Comparison of ENCODE assay signal across 21 cellular contexts in genomic region chr5:172864161-172864560, GRCh38. TPM values are rescaled to one million over a fixed set of nuclear protein-coding genes. Genes with fewer than 3 reads are reported as not detected.
A peak's percentile ranks its signal among the peaks of the same experiment; 100 is the strongest.
DNase-seq lines count a peak whose midpoint lies in the region; ATAC-seq and TF ChIP-seq lines count a peak whose summit lies in the region.
"Had no signal": no experiment of that assay in that cellular context is flagged by ENCODE, and none has a peak within 500 bp of the region (broad histone marks: within the 10 kb centered on the region; RNA-seq: fewer than 3 reads in every experiment).

No MANE protein-coding gene starts in this region.

- H2BK12ac ChIP-seq in trophoblast cell (ENCODE audit: low read length): no peak overlapping the region

- ATAC-seq in HG02981 (IDR thresholded peaks at IDR 0.05; ENCODE audit: unreplicated experiment) (no peak), upper lobe of left lung (ENCODE audit: low FRiP score in 2 of 2) (no peak)
- ATAC-seq: GM23338 had no signal

- no peaks in the 10 kb centered on the region for H3K9me3 Mint-ChIP-seq in MCF 10A (ENCODE audit: unreplicated experiment)
- H3K9me3 Mint-ChIP-seq: CD8-positive, alpha-beta memory T cell; GM23338 had no signal

- intact Hi-C loops in MCF 10A (cut with micrococcal nuclease) (no loop called here), mammary epithelial cell (cut with micrococcal nuclease) (no loop called here), adrenal gland (cut with DNase I) (no loop called here), vagina (cut with DNase I) (no loop called here)

- no peak overlapping the region for H3K14ac ChIP-seq in trophoblast cell (ENCODE audit: low read length)

- DNase-seq in MCF 10A (ENCODE audit: unreplicated experiment) (no peak), mammary epithelial cell (no peak), adrenal gland (no peak), trophoblast cell (peak; percentile 54 to 67), vagina (ENCODE audit: extremely low spot score in 2 of 2) (no peak), glomerular visceral epithelial cell (ENCODE audit: extremely low spot score) (no peak), upper lobe of left lung (no peak)
- DNase-seq: AML-193; CD8-positive, alpha-beta memory T cell; KG1; NCI-H1092 treated with DMSO at 0.1 percent for 48 hours; NCI-H1436 treated with DMSO at 0.1 percent for 48 hours; NCI-H1930; NCI-H69; PC-9; SJCRH30 had no signal

- H3K4me2 ChIP-seq in mammary epithelial cell (ENCODE audit: insufficient read depth, low read depth, low read length) (no peak overlapping the region), trophoblast cell (ENCODE audit: low read length) (no peak overlapping the region)
- H3K4me2 ChIP-seq: GM23338, PC-9 had no signal

- peaks cover 27% of the 10 kb centered on the region for H3K36me3 Mint-ChIP-seq in MCF 10A (ENCODE audit: insufficient read depth, unreplicated experiment)

- POLR2A ChIA-PET in MCF 10A (lab: Yijun Ruan, JAX): interaction anchor here (0.8 to 19.9 kb wide), 2 partner anchors 64 to 92 kb away, joined by 3 to 431 read pairs; partner anchors contain the start of gene DUSP1

- TF ChIP-seq EP300 in upper lobe of left lung (IDR thresholded peaks at IDR 0.05): no peak

- no peaks in the 10 kb centered on the region for H3K27me3 Mint-ChIP-seq in MCF 10A (ENCODE audit: insufficient read depth, unreplicated experiment)
- H3K27me3 Mint-ChIP-seq: CD8-positive, alpha-beta memory T cell had no signal

- no peak overlapping the region for H4K8ac ChIP-seq in trophoblast cell (ENCODE audit: low read depth, low read length)

- H3K27ac ChIP-seq in mammary epithelial cell (ENCODE audit: insufficient read depth, low read depth, low read length): no peak overlapping the region
- H3K27ac ChIP-seq in adrenal gland: peak overlapping the region in 4 of 5 donors; percentile 34 to 99 (median 88)
- H3K27ac ChIP-seq in trophoblast cell (ENCODE audit: low read depth, low read length): no peak overlapping the region
- H3K27ac ChIP-seq in vagina: peak overlapping the region; percentile 97
- no peak overlapping the region for H3K27ac ChIP-seq in upper lobe of left lung
- H3K27ac ChIP-seq: 22Rv1, C4-2B, PC-9, SJCRH30 had no signal

- dilution Hi-C loops in mammary epithelial cell (cut with HindIII; ENCODE audit: low sequenced_read_pairs): loop anchor here (5.0 kb wide), 1 partner anchor 57 kb away; no protein-coding TSS in a partner anchor

- no peak overlapping the region for H3K4me3 Mint-ChIP-seq in MCF 10A (ENCODE audit: unreplicated experiment)
- H3K4me3 Mint-ChIP-seq: CD8-positive, alpha-beta memory T cell; GM23338 had no signal

- H3K79me2 ChIP-seq in mammary epithelial cell (ENCODE audit: insufficient read depth, low read length): peaks cover 15% of the 10 kb centered on the region
- no peaks in the 10 kb centered on the region for H3K79me2 ChIP-seq in trophoblast cell (ENCODE audit: control insufficient read depth, insufficient read depth, low read length, poor library complexity)

- no peak overlapping the region for H3K18ac ChIP-seq in trophoblast cell (ENCODE audit: low read length)

- in situ Hi-C loops in mammary epithelial cell (cut with MboI; ENCODE audit: low sequenced_read_pairs in 2 of 2): loop anchor here in 1 of 2 donors (10.0 kb wide), 1 partner anchor 89 kb away; the partner anchor contains the start of gene DUSP1

- H3K4me3 ChIP-seq in mammary epithelial cell (replicated peaks in 1 of 3; ENCODE audit: insufficient read depth in 1 of 3, low read depth in 2 of 3, low read length in 3 of 3) (no peak overlapping the region), adrenal gland (no peak overlapping the region), trophoblast cell (ENCODE audit: low read depth, low read length) (no peak overlapping the region), vagina (no peak overlapping the region), upper lobe of left lung (no peak overlapping the region)
- H3K4me3 ChIP-seq: GM23338, HAP-1, PC-9, SJCRH30 had no signal

- H2AFZ ChIP-seq in mammary epithelial cell (ENCODE audit: low read depth, low read length): no peak overlapping the region
- H2AFZ ChIP-seq in trophoblast cell (ENCODE audit: insufficient read depth, low read length, poor library complexity): no peak overlapping the region
- H2AFZ ChIP-seq: GM23338, PC-9 had no signal

- no peak overlapping the region for H2BK120ac ChIP-seq in trophoblast cell (ENCODE audit: insufficient read depth, low read length, poor library complexity)

- H3K79me1 ChIP-seq in trophoblast cell (ENCODE audit: low read length): peaks cover 2% of the 10 kb centered on the region

- H3K27me3 ChIP-seq in mammary epithelial cell (ENCODE audit: insufficient read depth, low read length) (no peaks in the 10 kb centered on the region), adrenal gland (no peaks in the 10 kb centered on the region), trophoblast cell (ENCODE audit: insufficient read depth, low read length) (no peaks in the 10 kb centered on the region), vagina (no peaks in the 10 kb centered on the region), upper lobe of left lung (no peaks in the 10 kb centered on the region)
- H3K27me3 ChIP-seq: SJCRH30 had no signal

- CTCF ChIA-PET in MCF 10A (lab: Yijun Ruan, JAX): interaction anchor here (0.6 to 1.5 kb wide), 2 partner anchors 92 to 162 kb away, joined by 3 to 4 read pairs; no protein-coding TSS in a partner anchor
- CTCF ChIA-PET in mammary epithelial cell (lab: Charles Lee; ENCODE audit: low non-redundant PET): no interaction called here

- H2AK5ac ChIP-seq in trophoblast cell (ENCODE audit: low read length): no peak overlapping the region

- H3K4ac ChIP-seq in trophoblast cell (ENCODE audit: low read depth, low read length): no peak overlapping the region

- H3K4me1 Mint-ChIP-seq in MCF 10A (ENCODE audit: insufficient read depth, unreplicated experiment): peaks cover 50% of the 10 kb centered on the region

- H3K23ac ChIP-seq in trophoblast cell (ENCODE audit: low read length): no peak overlapping the region

- TF ChIP-seq POLR2A in adrenal gland (IDR thresholded peaks at IDR 0.05) (no peak), vagina (IDR thresholded peaks at IDR 0.05) (no peak), upper lobe of left lung (IDR thresholded peaks at IDR 0.05) (no peak)

- peak overlapping the region; percentile 52 for H3K27ac Mint-ChIP-seq in MCF 10A (ENCODE audit: low read depth, unreplicated experiment)

- H3K36me3 ChIP-seq in mammary epithelial cell (ENCODE audit: insufficient read depth, low read length): no peaks in the 10 kb centered on the region
- H3K36me3 ChIP-seq in adrenal gland (replicated peaks in 1 of 2): no peaks in the 10 kb centered on the region
- H3K36me3 ChIP-seq in trophoblast cell (ENCODE audit: control insufficient read depth in 1 of 2, insufficient read depth in 2 of 2, low read length in 2 of 2): peaks cover 0 to 3% of the 10 kb centered on the region in 2 experiments
- H3K36me3 ChIP-seq in vagina: no peaks in the 10 kb centered on the region
- H3K36me3 ChIP-seq in upper lobe of left lung: no peaks in the 10 kb centered on the region
- H3K36me3 ChIP-seq: HAP-1 had no signal

- no peaks in the 10 kb centered on the region for H4K20me1 ChIP-seq in mammary epithelial cell (ENCODE audit: insufficient read depth, low read length)

- H2BK5ac ChIP-seq in trophoblast cell (ENCODE audit: low read depth, low read length, poor library complexity): no peak overlapping the region

- TF ChIP-seq CTCF in MCF 10A (IDR thresholded peaks at IDR 0.05; ENCODE audit: unreplicated experiment) (no peak), mammary epithelial cell (conservative IDR thresholded peaks at IDR 0.05 in 1 of 2, IDR thresholded peaks at IDR 0.05 in 1 of 2; ENCODE audit: extremely low read depth in 1 of 2, insufficient read depth in 1 of 2, low read depth in 1 of 2, low read length in 2 of 2) (no peak), adrenal gland (IDR thresholded peaks at IDR 0.05) (no peak), vagina (IDR thresholded peaks at IDR 0.05) (no peak), upper lobe of left lung (IDR thresholded peaks at IDR 0.05) (no peak)

- H3K9ac ChIP-seq in mammary epithelial cell (ENCODE audit: insufficient read depth, low read length): no peak overlapping the region
- H3K9ac ChIP-seq in trophoblast cell (ENCODE audit: low read length): no peak overlapping the region

- H3K9me3 ChIP-seq in mammary epithelial cell (replicated peaks; ENCODE audit: insufficient read depth, low read length): no peaks in the 10 kb centered on the region
- H3K9me3 ChIP-seq in adrenal gland (replicated peaks in 1 of 3): no peaks in the 10 kb centered on the region
- peaks cover 3% of the 10 kb centered on the region for H3K9me3 ChIP-seq in trophoblast cell (ENCODE audit: insufficient read depth, low read depth, low read length)
- H3K9me3 ChIP-seq in vagina: no peaks in the 10 kb centered on the region
- H3K9me3 ChIP-seq in upper lobe of left lung: no peaks in the 10 kb centered on the region
- H3K9me3 ChIP-seq: HAP-1, SJCRH30 had no signal

- no peak overlapping the region for H4K91ac ChIP-seq in trophoblast cell (ENCODE audit: low read depth, low read length)

- H3K4me1 ChIP-seq in mammary epithelial cell (ENCODE audit: insufficient read depth, low read length): peaks cover 46% of the 10 kb centered on the region
- H3K4me1 ChIP-seq in adrenal gland (replicated peaks in 1 of 2): peaks cover 65 to 89% of the 10 kb centered on the region in 2 donors
- H3K4me1 ChIP-seq in trophoblast cell (ENCODE audit: control insufficient read depth in 1 of 2, insufficient read depth in 2 of 2, low read length in 2 of 2): peaks cover 5 to 10% of the 10 kb centered on the region in 2 experiments
- H3K4me1 ChIP-seq in vagina: peaks cover 83% of the 10 kb centered on the region
- peaks cover 62 to 72% (median 69%) of the 10 kb centered on the region in 4 donors for H3K4me1 ChIP-seq in upper lobe of left lung
- H3K4me1 ChIP-seq: HAP-1, SJCRH30 had no signal

- BruUV-seq in MCF 10A (replicated peaks; lab: Mats Ljungman, UMichigan) (no TSS peak), mammary epithelial cell (replicated peaks; lab: Mats Ljungman, UMichigan) (no TSS peak)

- 69% methylated on average over 4 of the region's 4 CpGs for WGBS in mammary epithelial cell (ENCODE audit: low coverage, missing lambda C conversion rate)
- 66 to 78% (median 69%) methylated on average over 4 of the region's 4 CpGs for WGBS in adrenal gland, 4 donors
- 100% methylated on average over 1 of the region's 4 CpGs for WGBS in trophoblast cell (ENCODE audit: extremely low coverage, insufficient coverage, insufficient read length)
- WGBS in upper lobe of left lung, 2 donors: 79 to 88% methylated on average over 4 of the region's 4 CpGs

- no peak overlapping the region for H4K12ac ChIP-seq in trophoblast cell (ENCODE audit: low read depth, low read length)

RNA-seq across cellular contexts. Expression of gene ERGIC1, which starts 30.1 kb away (rescaled TPM):
- total RNA-seq in MCF 10A (2022) (257 and 292 TPM in 2 replicates), mammary epithelial cell (10 to 100 TPM; 58.8 to 98.6 TPM), adrenal gland (100 to 1,000 TPM; 108 to 410 (median 254) TPM), vagina (97.2 TPM), upper lobe of left lung (100 to 1,000 TPM; 158 to 225 (median 173) TPM)
- polyA plus RNA-seq in mammary epithelial cell (111 TPM), adrenal gland (100 to 1,000 TPM in 2 of 3 donors, 10 to 100 TPM in 1; 71.9 to 450 (median 103) TPM)
- 158 TPM for polyA minus RNA-seq in mammary epithelial cell
- 53.9 and 54.4 TPM in 2 replicates for polyA plus RNA-seq in trophoblast cell (2013)

Comparison
In these comparisons a context has a peak if more than half of its experiments do, and no peak if none do; other contexts are left out.
1. DNase-seq: peak in trophoblast cell (2 of 2); none in MCF 10A (single experiment), mammary epithelial cell (single experiment), adrenal gland (0 of 7), vagina (0 of 2), glomerular visceral epithelial cell (single experiment) and upper lobe of left lung (0 of 2).
2. H3K27ac ChIP-seq: peak in adrenal gland (4 of 5) and vagina (single experiment); none in mammary epithelial cell (single experiment), trophoblast cell (single experiment) and upper lobe of left lung (0 of 4).